Comparison of ENCODE assay signal across 16 cellular contexts in genomic region chr1:94660994-94661393, GRCh38.
DNase-seq lines count a peak whose midpoint lies in the region; ATAC-seq and TF ChIP-seq lines count a peak whose summit lies in the region.
"Had no signal": no experiment of that assay in that cellular context is flagged by ENCODE, and none has a peak within 500 bp of the region (broad histone marks: within the 10 kb centered on the region; RNA-seq: fewer than 3 reads in every experiment).

No MANE protein-coding gene starts in this region.

- no TSS peak for BruUV-seq in Calu3 (replicated peaks; lab: Mats Ljungman, UMichigan)

- H3K4me1 Mint-ChIP-seq in GM23338, result peaks cover 62% of the 10 kb centered on the region
- peaks cover 48% of the 10 kb centered on the region for H3K4me1 Mint-ChIP-seq in Calu3 (ENCODE audit: low read depth, unreplicated experiment)
- H3K4me1 Mint-ChIP-seq: activated CD4-positive, alpha-beta T cell treated with anti-CD3 and anti-CD28 coated beads, Interleukin-2, amount 10 ng/mL, durations not matched to agents 24 days and 14 days; central memory CD8-positive, alpha-beta T cell had no signal

- H2BK12ac ChIP-seq in neuronal stem cell (ENCODE audit: low read length), result no peak overlapping the region

- H3K18ac ChIP-seq in neuronal stem cell (ENCODE audit: low read length), result no peak overlapping the region

- H3K27me3 Mint-ChIP-seq in GM23338 (ENCODE audit: insufficient read depth, low read depth, poor library complexity), result peaks cover 9% of the 10 kb centered on the region
- no peaks in the 10 kb centered on the region for H3K27me3 Mint-ChIP-seq in Calu3 (ENCODE audit: unreplicated experiment)

- H3K9me3 ChIP-seq in RWPE2 (ENCODE audit: severe bottlenecking) (peaks cover 4% of the 10 kb centered on the region), iPS DF 6.9 (ENCODE audit: control insufficient read depth, insufficient read depth, low read length) (no peaks in the 10 kb centered on the region), neuronal stem cell (replicated peaks in 1 of 2; ENCODE audit: control insufficient read depth in 2 of 2, insufficient read depth in 1 of 2, low read depth in 1 of 2, low read length in 2 of 2) (peaks cover 0 to 8% of the 10 kb centered on the region in 2 donors)

- H3K4me3 Mint-ChIP-seq in GM23338, result peak overlapping the region; percentile 53; the same call in 2 of the 3 replicates
- H3K4me3 Mint-ChIP-seq in Calu3 (ENCODE audit: low read depth, unreplicated experiment), result no peak overlapping the region
- H3K4me3 Mint-ChIP-seq: activated CD4-positive, alpha-beta T cell treated with anti-CD3 and anti-CD28 coated beads, Interleukin-2, amount 10 ng/mL, durations not matched to agents 24 days and 14 days; activated naive CD8-positive, alpha-beta T cell; central memory CD8-positive, alpha-beta T cell; effector memory CD8-positive, alpha-beta T cell had no signal

- H3K36me3 Mint-ChIP-seq in GM23338 (ENCODE audit: low read depth) (peaks cover 17% of the 10 kb centered on the region), Calu3 (ENCODE audit: insufficient read depth, unreplicated experiment) (no peaks in the 10 kb centered on the region)
- H3K36me3 Mint-ChIP-seq: activated naive CD8-positive, alpha-beta T cell had no signal

- H3K4ac ChIP-seq in neuronal stem cell (ENCODE audit: low read length), result no peak overlapping the region

- H3F3A ChIP-seq in GM23338 (replicated peaks; ENCODE audit: low read depth), result 0 out of 2 replicates have a peak, but pooled peaks cover 4% of the 10 kb centered on the region

- H3K27ac Mint-ChIP-seq in GM23338, result peak overlapping the region; percentile 97
- no peak overlapping the region for H3K27ac Mint-ChIP-seq in Calu3 (ENCODE audit: unreplicated experiment)
- H3K27ac Mint-ChIP-seq: activated CD4-positive, alpha-beta T cell treated with anti-CD3 and anti-CD28 coated beads, Interleukin-2, amount 10 ng/mL, durations not matched to agents 24 days and 14 days; activated naive CD8-positive, alpha-beta T cell; effector memory CD8-positive, alpha-beta T cell had no signal

- H4K20me1 ChIP-seq in GM23338 (replicated peaks; ENCODE audit: insufficient read depth), result no peaks in the 10 kb centered on the region

- no peak overlapping the region for H3K9ac ChIP-seq in neuronal stem cell (ENCODE audit: low read depth, low read length, poor library complexity)
- H3K9ac ChIP-seq: KMS-11 had no signal

- H2AK5ac ChIP-seq in neuronal stem cell (ENCODE audit: low read depth, low read length), result no peak overlapping the region

- H3K4me1 ChIP-seq in GM23338 (ENCODE audit: insufficient read depth) (peaks cover 48% of the 10 kb centered on the region), RWPE2 (ENCODE audit: insufficient read depth, poor library complexity, severe bottlenecking) (peaks cover 28% of the 10 kb centered on the region), iPS DF 6.9 (ENCODE audit: control insufficient read depth, insufficient read depth, low read length) (peaks cover 4% of the 10 kb centered on the region; the same call in 1 of the 2 replicates), neuronal stem cell (ENCODE audit: control insufficient read depth in 2 of 2, insufficient read depth in 1 of 2, low read depth in 1 of 2, low read length in 2 of 2) (peaks cover 13 to 23% of the 10 kb centered on the region in 2 donors)

- H3K27ac ChIP-seq in GM23338 (ENCODE audit: low read depth), result peak overlapping the region; percentile 97
- H3K27ac ChIP-seq in RWPE2 (ENCODE audit: poor library complexity, severe bottlenecking), result peak overlapping the region; percentile 67
- H3K27ac ChIP-seq in iPS DF 6.9 (ENCODE audit: low read length), result peak overlapping the region; percentile 71
- H3K27ac ChIP-seq in neuronal stem cell (replicated peaks; ENCODE audit: low read length), result peak overlapping the region; percentile 87
- H3K27ac ChIP-seq: foreskin keratinocyte, KMS-11 had no signal

- H4K8ac ChIP-seq in neuronal stem cell (ENCODE audit: low read depth, low read length), result no peak overlapping the region

- no peak for TF ChIP-seq CTCF in GM23338 (conservative IDR thresholded peaks at IDR 0.05; ENCODE audit: low read depth in 2 of 2)
- no peak for TF ChIP-seq CTCF in RWPE2 (IDR thresholded peaks at IDR 0.05; ENCODE audit: poor library complexity, severe bottlenecking)
- no peak for TF ChIP-seq CTCF in Calu3 (IDR thresholded peaks at IDR 0.05; ENCODE audit: unreplicated experiment)

- no peaks in the 10 kb centered on the region for H3K79me1 ChIP-seq in neuronal stem cell (ENCODE audit: low read depth, low read length)

- CTCF ChIA-PET in Calu3 (lab: Charles Lee), result no interaction called here

- no peaks in the 10 kb centered on the region; the same call in 1 of the 2 replicates for H3K9me2 ChIP-seq in GM23338 (ENCODE audit: insufficient read depth)

- peak overlapping the region; percentile 53 for H3K4me2 ChIP-seq in GM23338
- peak overlapping the region; percentile 19 for H3K4me2 ChIP-seq in neuronal stem cell (ENCODE audit: insufficient read depth, low read length, poor library complexity, severe bottlenecking)
- H3K4me2 ChIP-seq: KMS-11 had no signal

- H3K9me3 Mint-ChIP-seq in GM23338, result peaks cover 9% of the 10 kb centered on the region; the same call in 2 of the 3 replicates
- H3K9me3 Mint-ChIP-seq in Calu3 (ENCODE audit: low read depth, unreplicated experiment), result no peaks in the 10 kb centered on the region
- H3K9me3 Mint-ChIP-seq: activated CD4-positive, alpha-beta T cell treated with anti-CD3 and anti-CD28 coated beads, Interleukin-2, amount 10 ng/mL, durations not matched to agents 24 days and 14 days; central memory CD8-positive, alpha-beta T cell; effector memory CD8-positive, alpha-beta T cell had no signal

- H3K23ac ChIP-seq in neuronal stem cell (ENCODE audit: low read depth, low read length, poor library complexity), result no peak overlapping the region

- no peak overlapping the region for H4K91ac ChIP-seq in neuronal stem cell (ENCODE audit: low read depth, low read length, poor library complexity)

- intact Hi-C loops in Calu3 (cut with micrococcal nuclease; ENCODE audit: unreplicated experiment), result no loop called here

- no peak overlapping the region for H2BK15ac ChIP-seq in neuronal stem cell (ENCODE audit: low read length)

- H3K36me3 ChIP-seq in GM23338 (ENCODE audit: insufficient read depth) (no peaks in the 10 kb centered on the region), RWPE2 (ENCODE audit: low read depth) (no peaks in the 10 kb centered on the region), iPS DF 6.9 (ENCODE audit: control insufficient read depth, insufficient read depth, low read length) (no peaks in the 10 kb centered on the region), neuronal stem cell (replicated peaks in 1 of 2; ENCODE audit: control insufficient read depth in 2 of 2, insufficient read depth in 2 of 2, low read length in 2 of 2) (no peaks in the 10 kb centered on the region)

- H3K4me3 ChIP-seq in GM23338 (peak overlapping the region; percentile 17), RWPE2 (ENCODE audit: severe bottlenecking) (no peak overlapping the region), iPS DF 6.9 (ENCODE audit: low read length) (no peak overlapping the region), neuronal stem cell (ENCODE audit: low read length in 2 of 2) (no peak overlapping the region)

- no peaks in the 10 kb centered on the region for H3K79me2 ChIP-seq in GM23338 (replicated peaks; ENCODE audit: insufficient read depth)

- H2BK120ac ChIP-seq in neuronal stem cell (ENCODE audit: low read depth, low read length), result no peak overlapping the region

- ATAC-seq in GM23338, result peak; percentile 95
- no peak for ATAC-seq in RWPE2 (ENCODE audit: low read depth)
- no peak for ATAC-seq in GM18502 (IDR thresholded peaks at IDR 0.05; ENCODE audit: poor library complexity, unreplicated experiment)
- ATAC-seq: effector memory CD8-positive, alpha-beta T cell; foreskin keratinocyte had no signal

- H2BK5ac ChIP-seq in neuronal stem cell (ENCODE audit: low read length), result no peak overlapping the region

- H2AFZ ChIP-seq in GM23338 (no peak overlapping the region), neuronal stem cell (ENCODE audit: low read length) (peak overlapping the region; percentile 72)

- DNase-seq in GM23338 (ENCODE audit: low spot score), result peak; percentile 93
- no peak for DNase-seq in RWPE2 (ENCODE audit: low spot score)
- DNase-seq in iPS DF 6.9 (ENCODE audit: low read depth, low spot score), result peak; percentile 66
- DNase-seq in neuronal stem cell (ENCODE audit: low spot score), result peak; percentile 70
- DNase-seq in mucosa of gallbladder (ENCODE audit: low spot score), result no peak
- no peak for DNase-seq in Calu3
- DNase-seq: activated CD4-positive, alpha-beta T cell treated with anti-CD3 and anti-CD28 coated beads, Interleukin-2, amount 10 ng/mL, durations not matched to agents 24 days and 14 days; AML-193; effector memory CD8-positive, alpha-beta T cell; NCI-H2227 treated with DMSO at 0.1 percent for 48 hours; T1000 had no signal

- H3K27me3 ChIP-seq in GM23338 (ENCODE audit: insufficient read depth), result no peaks in the 10 kb centered on the region
- no peaks in the 10 kb centered on the region for H3K27me3 ChIP-seq in RWPE2 (ENCODE audit: insufficient read depth, poor library complexity, severe bottlenecking)
- H3K27me3 ChIP-seq in iPS DF 6.9 (ENCODE audit: control insufficient read depth, insufficient read depth, low read length), result no peaks in the 10 kb centered on the region
- no peaks in the 10 kb centered on the region for H3K27me3 ChIP-seq in neuronal stem cell (ENCODE audit: control insufficient read depth in 3 of 3, insufficient read depth in 3 of 3, low read depth in 1 of 3, low read length in 3 of 3)
- H3K27me3 ChIP-seq: foreskin keratinocyte had no signal

- H3K14ac ChIP-seq in neuronal stem cell (ENCODE audit: low read length), result no peak overlapping the region

Comparison
In these comparisons a context has a peak if more than half of its experiments do, and no peak if none do; other contexts are left out.
1. DNase-seq: peak in GM23338 (single experiment), iPS DF 6.9 (single experiment) and neuronal stem cell (single experiment); none in RWPE2 (single experiment), mucosa of gallbladder (single experiment) and Calu3 (single experiment).
2. Peak in every context shown above with its lines, with median percentiles within 50 percentile points of each other: H3K27ac ChIP-seq.